ENCODE assay signal across 8 cellular contexts in genomic region chr11:2301631-2302272, GRCh38. TPM values are rescaled to one million over a fixed set of nuclear protein-coding genes. Genes with fewer than 3 reads are reported as not detected.
DNase-seq lines count a peak whose midpoint lies in the region; ATAC-seq and TF ChIP-seq lines count a peak whose summit lies in the region.

C11orf21 (minus strand) TSS chr11:2301918; CDS start chr11:2301808, 110 bp downstream.
TSPAN32 (plus strand) TSS chr11:2302013; CDS start chr11:2302150, 137 bp downstream.

- H3K4me3 Mint-ChIP-seq in immature natural killer cell: peak within 1 kb of the TSS; percentile 91 to 97 (median 94)

- peak; percentile 10 for DNase-seq in GM12865 (ENCODE audit: low read depth)
- DNase-seq in MV-4-11 (lab: John Stamatoyannopoulos, UW): peak; percentile 91
- DNase-seq in activated T-helper 1 cell treated with Interleukin-2 at 50 U/mL for 16 hours (ENCODE audit: low read depth): peak; percentile 45
- DNase-seq in immature natural killer cell: peak; percentile 79 to 84 (median 84)
- DNase-seq in stimulated activated naive CD4-positive, alpha-beta T cell treated with Interleukin-2 at 50 U/mL for 16 hours (lab: John Stamatoyannopoulos, UW): peak; percentile 37
- DNase-seq in NCI-H2081 (lab: John Stamatoyannopoulos, UW): no peak

- H3K4me1 Mint-ChIP-seq in immature natural killer cell: peaks cover 71 to 73% of the 10 kb centered on the region in 2 donors

- H3K36me3 Mint-ChIP-seq in immature natural killer cell: peaks cover 0 to 10% (median 7%) of the 10 kb centered on the region in 3 donors

- peaks cover 2 to 11% (median 3%) of the 10 kb centered on the region in 3 donors for H3K27me3 Mint-ChIP-seq in immature natural killer cell (ENCODE audit: low read depth in 3 of 3)

- no peak within 1 kb of the TSS for H3K4me3 ChIP-seq in GM12865 (ENCODE audit: low read depth, low read length)

- no peaks in the 10 kb centered on the region for H3K9me3 Mint-ChIP-seq in immature natural killer cell

- ATAC-seq in GM19324 (IDR thresholded peaks at IDR 0.05; ENCODE audit: low FRiP score, unreplicated experiment): no peak
- ATAC-seq in GM19023 (IDR thresholded peaks at IDR 0.05; ENCODE audit: unreplicated experiment): no peak

- H3K27ac Mint-ChIP-seq in immature natural killer cell: peak within 1 kb of the TSS; percentile 90 to 96 (median 94)

- no peak for TF ChIP-seq CTCF in GM12865 (IDR thresholded peaks at IDR 0.05; ENCODE audit: insufficient read depth, low read depth, low read length, missing control alignments)

RNA-seq across cellular contexts. Expression of gene C11orf21, which starts in this region (rescaled TPM):
- polyA plus RNA-seq in immature natural killer cell: 10 to 100 TPM; 36.3 to 57.5 (median 36.6) TPM

RNA-seq across cellular contexts. Expression of gene TSPAN32, which starts in this region (rescaled TPM):
- polyA plus RNA-seq in immature natural killer cell: 100 to 1,000 TPM; 132 to 223 (median 200) TPM

Comparison
In these comparisons a context has a peak if more than half of its experiments do, and no peak if none do; other contexts are left out.
1. DNase-seq: peak in GM12865 (single experiment), MV-4-11 (single experiment), activated T-helper 1 cell treated with Interleukin-2 at 50 U/mL for 16 hours (single experiment), immature natural killer cell (3 of 3) and stimulated activated naive CD4-positive, alpha-beta T cell treated with Interleukin-2 at 50 U/mL for 16 hours (single experiment); none in NCI-H2081 (0 of 2).